In the genomic region with DNA sequence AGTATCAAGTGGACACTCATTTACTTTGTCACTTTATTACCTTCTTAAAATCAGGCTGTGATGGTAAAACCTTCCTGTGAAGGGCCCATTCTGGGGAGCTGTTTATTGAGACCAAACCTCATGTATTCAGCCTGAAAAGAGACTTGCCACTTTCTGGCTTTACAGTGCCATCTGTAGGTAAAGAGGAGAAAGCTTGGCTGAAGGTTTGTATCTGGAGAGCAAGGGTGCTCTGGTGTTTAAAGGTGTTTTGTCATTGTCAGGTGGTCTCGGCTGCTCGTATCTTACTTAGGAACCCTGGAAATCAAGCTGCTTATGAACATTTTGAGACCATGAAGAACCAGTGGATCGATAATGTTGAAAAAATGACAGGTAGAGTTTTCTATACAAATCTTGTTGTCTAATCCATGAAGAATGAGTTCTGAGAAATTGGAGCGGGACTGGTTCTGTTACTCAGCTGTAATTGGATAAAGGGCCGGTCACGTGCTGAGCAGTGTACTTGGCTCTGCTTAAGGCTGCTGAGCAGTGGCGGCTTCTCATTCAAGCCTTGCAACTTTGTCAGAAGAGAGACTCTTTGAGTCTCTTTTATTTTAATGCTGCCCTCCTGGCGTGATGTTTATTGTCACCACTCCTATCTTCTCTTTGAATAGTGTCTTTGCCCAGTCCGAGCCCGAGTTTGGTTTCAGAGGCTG, we compare ENCODE assay signal across 8 cellular contexts. TPM values are rescaled to one million over a fixed set of nuclear protein-coding genes. Genes with fewer than 3 reads are reported as not detected.
A peak's percentile ranks its signal among the peaks of the same experiment; 100 is the strongest.
DNase-seq lines count a peak whose midpoint lies in the region; ATAC-seq and TF ChIP-seq lines count a peak whose summit lies in the region.

No MANE protein-coding gene starts in this region.

- no peaks in the 10 kb centered on the region for H3K9me3 ChIP-seq in Panc1 (ENCODE audit: control insufficient read depth, insufficient read depth, low read depth, low read length)
- no peaks in the 10 kb centered on the region for H3K9me3 ChIP-seq in CD4-positive, alpha-beta T cell (ENCODE audit: control insufficient read depth, low read length)

- no peaks in the 10 kb centered on the region for H3K4me1 ChIP-seq in Panc1 (ENCODE audit: control insufficient read depth, insufficient read depth, low read length)

- H3K9me3 Mint-ChIP-seq in CD4-positive, alpha-beta T cell = no peaks in the 10 kb centered on the region

- CTCF ChIA-PET in Panc1 (lab: Charles Lee) = interaction anchor here (0.5 kb wide), 1 partner anchor 52 kb away, joined by 3 read pairs; no protein-coding TSS in a partner anchor
- CTCF ChIA-PET in CD4-positive, alpha-beta T cell (lab: Charles Lee) = no interaction called here

- peak; percentile 72 for TF ChIP-seq CTCF in GM13977 (IDR thresholded peaks at IDR 0.05; ENCODE audit: extremely low read depth, insufficient read depth, missing control alignments)
- TF ChIP-seq CTCF in Panc1 (IDR thresholded peaks at IDR 0.05) = peak; percentile 68
- no peak for TF ChIP-seq CTCF in CD4-positive, alpha-beta T cell (IDR thresholded peaks at IDR 0.05)

- no peaks in the 10 kb centered on the region for H3K4me1 Mint-ChIP-seq in CD4-positive, alpha-beta T cell (ENCODE audit: low read depth)

- H3K27me3 ChIP-seq in Panc1 (ENCODE audit: control insufficient read depth, insufficient read depth, low read length) = no peaks in the 10 kb centered on the region
- H3K27me3 ChIP-seq in CD4-positive, alpha-beta T cell (ENCODE audit: control insufficient read depth, insufficient read depth, low read length) = no peaks in the 10 kb centered on the region

- ATAC-seq in Panc1 = peak; percentile 48; the same call in 1 of the 2 replicates
- ATAC-seq in CD4-positive, alpha-beta T cell (ENCODE audit: poor library complexity) = no peak
- no peak for ATAC-seq in GM18519 (IDR thresholded peaks at IDR 0.05; ENCODE audit: low FRiP score, unreplicated experiment)
- ATAC-seq in HG02970 (IDR thresholded peaks at IDR 0.05; ENCODE audit: low FRiP score, unreplicated experiment) = no peak

- intact Hi-C loops in Panc1 (cut with micrococcal nuclease; ENCODE audit: unreplicated experiment) = no loop called here
- intact Hi-C loops in CD4-positive, alpha-beta T cell (cut with DNase I, micrococcal nuclease) = no loop called here

- POLR2A ChIA-PET in Panc1 (lab: Charles Lee) = no interaction called here
- POLR2A ChIA-PET in CD4-positive, alpha-beta T cell (lab: Charles Lee) = no interaction called here

- no peak overlapping the region for H3K27ac Mint-ChIP-seq in CD4-positive, alpha-beta T cell

- no peak overlapping the region for H3K4me3 ChIP-seq in Panc1 (ENCODE audit: low read depth in 2 of 2, low read length in 2 of 2)

- peaks cover 62% of the 10 kb centered on the region for H3K36me3 ChIP-seq in Panc1 (ENCODE audit: control insufficient read depth, insufficient read depth, low read length)

- in situ Hi-C loops in GM13977 (cut with MboI; ENCODE audit: low pct_unique_long_range_greater_than_20kb, low sequenced_read_pairs, unreplicated experiment) (no loop called here), Panc1 (cut with HindIII; ENCODE audit: low pct_unique_long_range_greater_than_20kb, low sequenced_read_pairs) (no loop called here)

- no peak overlapping the region for H3K27ac ChIP-seq in Panc1 (ENCODE audit: low read length)
- no peak overlapping the region for H3K27ac ChIP-seq in CD4-positive, alpha-beta T cell (ENCODE audit: low read depth, low read length)

- no TSS peak for BruUV-seq in Panc1 (replicated peaks; lab: Mats Ljungman, UMichigan)

- H3K4me3 Mint-ChIP-seq in CD4-positive, alpha-beta T cell = no peak overlapping the region

- H3K36me3 Mint-ChIP-seq in CD4-positive, alpha-beta T cell (ENCODE audit: low read depth) = peaks cover 94% of the 10 kb centered on the region

- no peaks in the 10 kb centered on the region for H3K27me3 Mint-ChIP-seq in CD4-positive, alpha-beta T cell

- DNase-seq in AG08396 (ENCODE audit: low spot score) (peak; percentile 14), GM13977 (ENCODE audit: low spot score) (peak; percentile 69), Panc1 (ENCODE audit: low read depth, low spot score) (no peak), germinal center (ENCODE audit: low spot score) (peak; percentile 45), NCI-H146 (lab: John Stamatoyannopoulos, UW) (no peak)
- DNase-seq in CD4-positive, alpha-beta T cell = no peak

RNA-seq across cellular contexts. Expression of a gene that starts 46.9 kb away (rescaled TPM):
- total RNA-seq in Panc1 (2021; ENCODE audit: unreplicated experiment) = 51.5 TPM
- 32.6 TPM for polyA plus RNA-seq in Panc1 (2012; ENCODE audit: insufficient read length)
- total RNA-seq in CD4-positive, alpha-beta T cell = 10 to 100 TPM; 14.8 to 17.6 TPM

RNA-seq across cellular contexts. Expression of a gene that starts 47.3 kb away (rescaled TPM):
- total RNA-seq in Panc1 (2021; ENCODE audit: unreplicated experiment) = 64.5 TPM
- 52.6 TPM for polyA plus RNA-seq in Panc1 (2012; ENCODE audit: insufficient read length)
- total RNA-seq in CD4-positive, alpha-beta T cell = 10 to 100 TPM; 15.3 to 17.6 TPM

Comparison
In these comparisons a context has a peak if more than half of its experiments do, and no peak if none do; other contexts are left out.
1. DNase-seq: peak in AG08396 (single experiment), GM13977 (single experiment) and germinal center (single experiment); none in Panc1 (single experiment), CD4-positive, alpha-beta T cell (0 of 10) and NCI-H146 (single experiment).